In genomic region chr10:57351076-57351475, GRCh38 we compare ENCODE assay signal across 8 cellular contexts.
"Had no signal": no experiment of that assay in that cellular context is flagged by ENCODE, and none has a peak within 500 bp of the region (broad histone marks: within the 10 kb centered on the region; RNA-seq: fewer than 3 reads in every experiment).

No MANE protein-coding gene starts in this region.

- H3K27ac Mint-ChIP-seq: HFFc6, IgD-negative memory B cell had no signal

- H3K4me3 Mint-ChIP-seq: GM23338, HFFc6, IgD-negative memory B cell had no signal

- H3K4me1 ChIP-seq: HAP-1 had no signal

- H3K27ac ChIP-seq: HL-60 had no signal

- ATAC-seq: GM23338, HCT116, HepG2 had no signal

- H3K36me3 Mint-ChIP-seq: IgD-negative memory B cell had no signal

- DNase-seq: H7, HFFc6 had no signal

- H3K4me1 Mint-ChIP-seq: GM23338, IgD-negative memory B cell had no signal

- H3K36me3 ChIP-seq: HAP-1 had no signal

- H3K4me3 ChIP-seq: GM23338, HAP-1 had no signal

- H3K27me3 Mint-ChIP-seq: IgD-negative memory B cell had no signal
